In the genomic region with DNA sequence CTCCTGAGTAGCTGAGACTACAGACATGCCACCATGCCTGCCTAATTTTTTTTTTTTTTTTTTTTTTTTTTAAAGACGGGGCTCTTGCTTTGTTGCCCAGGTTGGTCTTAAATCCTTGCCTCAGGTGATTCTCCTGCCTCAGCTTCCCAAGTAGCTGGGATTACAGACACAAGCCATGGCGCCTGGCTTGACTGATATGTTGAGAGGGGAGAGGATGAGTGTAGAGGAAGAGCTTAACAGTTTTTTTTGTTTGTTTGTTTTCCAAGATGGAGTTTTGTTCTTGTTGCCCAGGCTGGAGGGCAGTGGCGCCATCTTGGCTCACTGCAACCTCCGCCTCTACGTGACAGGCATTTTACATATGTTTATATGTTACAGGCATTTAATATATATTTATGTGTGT, we compare ENCODE assay signal across 11 cellular contexts. TPM values are rescaled to one million over a fixed set of nuclear protein-coding genes. Genes with fewer than 3 reads are reported as not detected.
A peak's percentile ranks its signal among the peaks of the same experiment; 100 is the strongest.
DNase-seq lines count a peak whose midpoint lies in the region; ATAC-seq lines count a peak whose summit lies in the region.
"Had no signal": no experiment of that assay in that cellular context is flagged by ENCODE, and none has a peak within 500 bp of the region (broad histone marks: within the 10 kb centered on the region; RNA-seq: fewer than 3 reads in every experiment).

No MANE protein-coding gene starts in this region.

- no peak overlapping the region for H2AFZ ChIP-seq in Karpas-422 (ENCODE audit: low read length)

- H3K27me3 ChIP-seq in Karpas-422 (ENCODE audit: low read length), result no peaks in the 10 kb centered on the region
- no peaks in the 10 kb centered on the region for H3K27me3 ChIP-seq in endocrine pancreas (ENCODE audit: control insufficient read depth, insufficient read depth, low read length)
- no peaks in the 10 kb centered on the region for H3K27me3 ChIP-seq in skeletal muscle satellite cell (ENCODE audit: control insufficient read depth, insufficient read depth, low read length)
- H3K27me3 ChIP-seq: BE2C, cardiac muscle cell had no signal

- peaks cover 67% of the 10 kb centered on the region for H3K79me2 ChIP-seq in Karpas-422 (ENCODE audit: low read length)

- peak overlapping the region; percentile 7 for H3K4me3 Mint-ChIP-seq in activated naive CD4-positive, alpha-beta T cell treated with anti-CD3 and anti-CD28 coated beads for 36 hours

- H3K27ac ChIP-seq in Karpas-422 (ENCODE audit: low read length), result no peak overlapping the region
- H3K27ac ChIP-seq: cardiac muscle cell had no signal

- no peak for ATAC-seq in HG02870 (IDR thresholded peaks at IDR 0.05; ENCODE audit: unreplicated experiment)
- no peak for ATAC-seq in GM21367 (IDR thresholded peaks at IDR 0.05; ENCODE audit: unreplicated experiment)

- no peaks in the 10 kb centered on the region for H3K9me3 ChIP-seq in Karpas-422 (ENCODE audit: low read length)
- H3K9me3 ChIP-seq in endocrine pancreas (ENCODE audit: control insufficient read depth, low read length), result no peaks in the 10 kb centered on the region
- H3K9me3 ChIP-seq in skeletal muscle satellite cell (replicated peaks; ENCODE audit: low read length), result no peaks in the 10 kb centered on the region
- H3K9me3 ChIP-seq: BE2C had no signal

- H3K36me3 ChIP-seq in Karpas-422 (ENCODE audit: insufficient read depth, low read length) (peaks cover 43% of the 10 kb centered on the region), endocrine pancreas (ENCODE audit: control insufficient read depth, insufficient read depth, low read length) (no peaks in the 10 kb centered on the region), skeletal muscle satellite cell (ENCODE audit: insufficient read depth, low read length) (peaks cover 9% of the 10 kb centered on the region)

- H3K4me1 Mint-ChIP-seq in activated naive CD4-positive, alpha-beta T cell treated with anti-CD3 and anti-CD28 coated beads for 36 hours (ENCODE audit: low read depth), result peaks cover 42% of the 10 kb centered on the region

- H3K4me1 ChIP-seq in Karpas-422 (ENCODE audit: low read length) (peaks cover 21% of the 10 kb centered on the region), endocrine pancreas (ENCODE audit: control insufficient read depth, insufficient read depth, low read length) (peaks cover 12% of the 10 kb centered on the region), skeletal muscle satellite cell (ENCODE audit: control insufficient read depth, insufficient read depth, low read length) (peaks cover 20% of the 10 kb centered on the region)

- H3K4me2 ChIP-seq in Karpas-422 (ENCODE audit: low read depth, low read length, poor library complexity, severe bottlenecking) (peak overlapping the region; percentile 81), skeletal muscle satellite cell (ENCODE audit: low read length) (peak overlapping the region; percentile 81)

- intact Hi-C loops in activated naive CD4-positive, alpha-beta T cell treated with anti-CD3 and anti-CD28 coated beads for 36 hours (cut with micrococcal nuclease), result no loop called here

- H3K36me3 Mint-ChIP-seq in activated naive CD4-positive, alpha-beta T cell treated with anti-CD3 and anti-CD28 coated beads for 36 hours (ENCODE audit: low read depth), result peaks cover 35% of the 10 kb centered on the region

- CTCF ChIA-PET in activated naive CD4-positive, alpha-beta T cell treated with anti-CD3 and anti-CD28 coated beads for 36 hours (lab: Charles Lee), result interaction anchor here (0.6 to 0.9 kb wide), 4 partner anchors 131 to 305 kb away, joined by 3 read pairs; no protein-coding TSS in a partner anchor

- peaks cover 4% of the 10 kb centered on the region; the same call in 1 of the 2 replicates for H4K20me1 ChIP-seq in Karpas-422 (ENCODE audit: insufficient read depth, low read depth, low read length)

- no peaks in the 10 kb centered on the region for H3K9me3 Mint-ChIP-seq in activated naive CD4-positive, alpha-beta T cell treated with anti-CD3 and anti-CD28 coated beads for 36 hours

- no peak overlapping the region for H3K27ac Mint-ChIP-seq in activated naive CD4-positive, alpha-beta T cell treated with anti-CD3 and anti-CD28 coated beads for 36 hours

- H3K4me3 ChIP-seq in Karpas-422 (ENCODE audit: low read length) (no peak overlapping the region), endocrine pancreas (ENCODE audit: control insufficient read depth, insufficient read depth, low read length) (peak overlapping the region; percentile 15), skeletal muscle satellite cell (ENCODE audit: low read length) (no peak overlapping the region)
- H3K4me3 ChIP-seq: cardiac muscle cell had no signal

- H3K9ac ChIP-seq in Karpas-422 (ENCODE audit: low read length) (no peak overlapping the region), endocrine pancreas (ENCODE audit: control insufficient read depth, insufficient read depth, low read length) (no peak overlapping the region), skeletal muscle satellite cell (ENCODE audit: low read depth, low read length) (no peak overlapping the region)

- DNase-seq in activated naive CD4-positive, alpha-beta T cell treated with anti-CD3 and anti-CD28 coated beads for 36 hours, result no peak
- no peak for DNase-seq in activated naive CD4-positive, alpha-beta T cell treated with anti-CD3 and anti-CD28 coated beads, Interleukin-2, amount 50 U/mL, for 16 hours
- DNase-seq in Karpas-422 (no peak), NOMO-1 treated with DMSO at 0.1 percent for 48 hours (lab: John Stamatoyannopoulos, UW; ENCODE audit: unreplicated experiment) (no peak)
- DNase-seq: BE2C, NCI-H2081 had no signal

- H3K27me3 Mint-ChIP-seq in activated naive CD4-positive, alpha-beta T cell treated with anti-CD3 and anti-CD28 coated beads for 36 hours (ENCODE audit: low read depth), result no peaks in the 10 kb centered on the region

- H3K9me2 ChIP-seq in Karpas-422 (replicated peaks; ENCODE audit: insufficient read depth, low read length), result no peaks in the 10 kb centered on the region

RNA-seq across cellular contexts. Expression of a gene that starts 2.5 kb away (rescaled TPM):
- 100 to 1,000 TPM; 356 to 363 TPM for total RNA-seq in activated naive CD4-positive, alpha-beta T cell treated with anti-CD3 and anti-CD28 coated beads for 36 hours
- total RNA-seq in Karpas-422 (2014; rRNA removed; shearing (Covaris generic); ENCODE audit: low replicate concordance), result 105 and 245 TPM in 2 replicates
- 202 and 253 TPM in 2 replicates for total RNA-seq in skeletal muscle satellite cell (2012; rRNA removed)

RNA-seq across cellular contexts. Expression of a gene that starts 29.8 kb away (rescaled TPM):
- 1 to 10 TPM; 3.8 to 5.0 TPM for total RNA-seq in activated naive CD4-positive, alpha-beta T cell treated with anti-CD3 and anti-CD28 coated beads for 36 hours
- 0.63 and 3.2 TPM in 2 replicates for total RNA-seq in Karpas-422 (2014; rRNA removed; shearing (Covaris generic); ENCODE audit: low replicate concordance)
- total RNA-seq in skeletal muscle satellite cell (2012; rRNA removed), result 16.4 and 33.5 TPM in 2 replicates
